Comparison of ENCODE assay signal across 11 cellular contexts in genomic region chr5:169577966-169578365, GRCh38. TPM values are rescaled to one million over a fixed set of nuclear protein-coding genes. Genes with fewer than 3 reads are reported as not detected.
DNase-seq lines count a peak whose midpoint lies in the region; ATAC-seq lines count a peak whose summit lies in the region.
"Had no signal": no experiment of that assay in that cellular context is flagged by ENCODE, and none has a peak within 500 bp of the region (broad histone marks: within the 10 kb centered on the region; RNA-seq: fewer than 3 reads in every experiment).

No MANE protein-coding gene starts in this region.

- ATAC-seq in GM18870 (IDR thresholded peaks at IDR 0.05; ENCODE audit: unreplicated experiment) (no peak), esophagus mucosa (no peak)
- ATAC-seq: activated T-cell treated with anti-CD3 and anti-CD28 coated beads, Interleukin-2, amount 50 U/mL, for 72 hours; right cardiac atrium had no signal

- DNase-seq in NCI-H748 (lab: John Stamatoyannopoulos, UW; ENCODE audit: unreplicated experiment) = peak; percentile 10
- no peak for DNase-seq in NCI-H748 treated with DMSO at 0.1 percent for 48 hours (lab: John Stamatoyannopoulos, UW)
- DNase-seq in NAMALWA (ENCODE audit: low spot score) = peak; percentile 40
- DNase-seq in dedifferentiated amniotic fluid mesenchymal stem cell (ENCODE audit: extremely low spot score) = peak; percentile 54
- peak; percentile 18 for DNase-seq in renal cortical epithelial cell (ENCODE audit: low read depth)
- no peak for DNase-seq in NCI-H446 treated with DMSO at 0.1 percent for 48 hours (lab: John Stamatoyannopoulos, UW)
- DNase-seq: C1 segment of cervical spinal cord, right cardiac atrium had no signal

RNA-seq across cellular contexts. Expression of gene SPDL1, which starts 5.6 kb away (rescaled TPM):
- total RNA-seq in renal cortical epithelial cell (32.8 and 35.1 TPM in 2 replicates), esophagus mucosa (15.0 TPM)

RNA-seq across cellular contexts. Expression of gene DOCK2, which starts 59.1 kb away (rescaled TPM):
- total RNA-seq in renal cortical epithelial cell (13.5 and 56.1 TPM in 2 replicates), esophagus mucosa (2.2 TPM)

Comparison
In these comparisons a context has a peak if more than half of its experiments do, and no peak if none do; other contexts are left out.
1. DNase-seq: peak in NCI-H748 (single experiment), NAMALWA (single experiment), dedifferentiated amniotic fluid mesenchymal stem cell (single experiment) and renal cortical epithelial cell (single experiment); none in NCI-H748 treated with DMSO at 0.1 percent for 48 hours (single experiment) and NCI-H446 treated with DMSO at 0.1 percent for 48 hours (single experiment).